21 cellular contexts compared by ENCODE assay signal in the genomic region with DNA sequence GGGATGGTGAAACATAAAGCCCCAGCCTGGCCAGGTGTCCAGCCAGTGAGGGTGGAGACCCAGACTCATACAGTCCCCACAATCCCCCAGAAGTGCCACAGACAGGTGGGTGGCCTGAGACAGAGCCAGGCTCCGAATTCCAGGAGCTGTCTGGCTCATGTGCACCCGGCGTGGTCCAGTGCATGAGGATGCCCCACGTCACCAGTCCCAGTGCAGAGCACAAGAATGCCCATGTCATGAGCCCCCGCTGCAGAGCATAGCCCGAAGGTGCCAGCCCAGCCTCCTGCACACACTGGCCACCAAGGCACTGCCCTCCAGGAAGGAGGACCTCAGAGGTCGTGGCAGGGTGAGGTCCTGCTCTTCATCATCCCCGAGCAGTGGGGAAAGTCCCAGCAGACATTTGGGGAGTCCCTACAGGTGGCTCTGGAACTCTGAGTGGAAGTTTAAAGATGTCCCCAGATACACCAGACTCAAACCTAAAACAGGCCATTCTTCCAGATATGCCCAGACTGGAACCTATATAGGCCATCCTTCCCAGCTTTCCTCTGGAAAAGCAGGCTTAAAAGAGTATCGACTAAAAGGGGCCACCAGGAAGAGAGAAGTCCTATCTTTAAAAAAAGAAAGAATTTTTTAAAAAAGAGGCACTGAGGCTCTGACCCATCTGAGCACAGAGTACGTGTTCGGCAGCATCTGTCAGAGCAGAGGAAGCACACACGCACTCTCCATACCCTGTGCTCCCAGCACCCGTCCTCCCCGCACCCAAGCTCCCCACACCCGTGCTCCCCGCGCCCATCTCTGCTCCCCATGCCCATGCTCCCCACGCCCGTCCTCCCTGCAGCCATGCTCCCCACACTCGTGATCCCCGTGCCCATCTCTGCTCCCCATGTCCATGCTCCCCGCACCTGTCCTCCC. TPM values are rescaled to one million over a fixed set of nuclear protein-coding genes. Genes with fewer than 3 reads are reported as not detected.
A peak's percentile ranks its signal among the peaks of the same experiment; 100 is the strongest.
DNase-seq lines count a peak whose midpoint lies in the region; ATAC-seq and TF ChIP-seq lines count a peak whose summit lies in the region.
"Had no signal": no experiment of that assay in that cellular context is flagged by ENCODE, and none has a peak within 500 bp of the region (broad histone marks: within the 10 kb centered on the region; RNA-seq: fewer than 3 reads in every experiment).

No MANE protein-coding gene starts in this region.

- no peak overlapping the region for H3K4me3 ChIP-seq in upper lobe of left lung
- H3K4me3 ChIP-seq: hepatocyte, MG63, tibial nerve had no signal

- H3K4me1 Mint-ChIP-seq in activated CD4-positive, alpha-beta T cell treated with anti-CD3 and anti-CD28 coated beads for 36 hours = peaks cover 14% of the 10 kb centered on the region
- peaks cover 4% of the 10 kb centered on the region for H3K4me1 Mint-ChIP-seq in activated CD4-positive, alpha-beta T cell treated with anti-CD3 and anti-CD28 coated beads, Interleukin-2, amount 10 ng/mL, durations not matched to agents 7 days and 5 days
- peaks cover 9% of the 10 kb centered on the region for H3K4me1 Mint-ChIP-seq in activated T-helper 17 cell treated with anti-CD3 and anti-CD28 coated beads, Interleukin-2, amount 50 U/mL, for 72 hours
- peaks cover 4% of the 10 kb centered on the region for H3K4me1 Mint-ChIP-seq in mesothelial cell of epicardium

- no peak for TF ChIP-seq EP300 in upper lobe of left lung (IDR thresholded peaks at IDR 0.05)

- peak; percentile 30 for ATAC-seq in activated CD4-positive, alpha-beta T cell treated with anti-CD3 and anti-CD28 coated beads for 36 hours
- peak; percentile 47 for ATAC-seq in activated T-helper 17 cell treated with anti-CD3 and anti-CD28 coated beads, Interleukin-2, amount 50 U/mL, for 72 hours (replicated peaks)
- ATAC-seq in omental fat pad (ENCODE audit: low FRiP score) (peak; percentile 41), upper lobe of left lung (ENCODE audit: low FRiP score in 2 of 2) (peak; percentile 23 to 58), GM19023 (IDR thresholded peaks at IDR 0.05; ENCODE audit: unreplicated experiment) (no peak)
- ATAC-seq: activated CD8-positive, alpha-beta T cell treated with anti-CD3 and anti-CD28 coated beads, Interleukin-2, amount 10 ng/mL, durations not matched to agents 7 days and 5 days; PC-3; WTC11 had no signal

- no peaks in the 10 kb centered on the region for H3K36me3 Mint-ChIP-seq in activated CD4-positive, alpha-beta T cell treated with anti-CD3 and anti-CD28 coated beads for 36 hours (ENCODE audit: low read depth)
- H3K36me3 Mint-ChIP-seq in activated CD4-positive, alpha-beta T cell treated with anti-CD3 and anti-CD28 coated beads, Interleukin-2, amount 10 ng/mL, durations not matched to agents 7 days and 5 days (ENCODE audit: low read depth) = no peaks in the 10 kb centered on the region
- H3K36me3 Mint-ChIP-seq in activated T-helper 17 cell treated with anti-CD3 and anti-CD28 coated beads, Interleukin-2, amount 50 U/mL, for 72 hours (ENCODE audit: low read depth) = no peaks in the 10 kb centered on the region
- H3K36me3 Mint-ChIP-seq in mesothelial cell of epicardium = peaks cover 9% of the 10 kb centered on the region
- H3K36me3 Mint-ChIP-seq: activated naive CD8-positive, alpha-beta T cell; WTC11 had no signal

- no peaks in the 10 kb centered on the region for H3K9me3 ChIP-seq in upper lobe of left lung
- H3K9me3 ChIP-seq: MG63 had no signal

- CTCF ChIA-PET in activated CD4-positive, alpha-beta T cell treated with anti-CD3 and anti-CD28 coated beads for 36 hours (lab: Charles Lee) = no interaction called here
- CTCF ChIA-PET in activated CD4-positive, alpha-beta T cell treated with anti-CD3 and anti-CD28 coated beads, Interleukin-2, amount 10 ng/mL, durations not matched to agents 7 days and 5 days (lab: Charles Lee) = no interaction called here

- H3K9me3 Mint-ChIP-seq in activated CD4-positive, alpha-beta T cell treated with anti-CD3 and anti-CD28 coated beads for 36 hours (ENCODE audit: low read depth) = no peaks in the 10 kb centered on the region
- no peaks in the 10 kb centered on the region for H3K9me3 Mint-ChIP-seq in activated CD4-positive, alpha-beta T cell treated with anti-CD3 and anti-CD28 coated beads, Interleukin-2, amount 10 ng/mL, durations not matched to agents 7 days and 5 days
- H3K9me3 Mint-ChIP-seq in activated T-helper 17 cell treated with anti-CD3 and anti-CD28 coated beads, Interleukin-2, amount 50 U/mL, for 72 hours = peaks cover 3% of the 10 kb centered on the region
- peaks cover 20% of the 10 kb centered on the region for H3K9me3 Mint-ChIP-seq in mesothelial cell of epicardium
- H3K9me3 Mint-ChIP-seq: WTC11 had no signal

- intact Hi-C loops in activated CD4-positive, alpha-beta T cell treated with anti-CD3 and anti-CD28 coated beads for 36 hours (cut with DNase I, micrococcal nuclease) = no loop called here

- no peak for TF ChIP-seq POLR2A in upper lobe of left lung (IDR thresholded peaks at IDR 0.05)

- POLR2A ChIA-PET in activated CD4-positive, alpha-beta T cell treated with anti-CD3 and anti-CD28 coated beads for 36 hours (lab: Charles Lee) = no interaction called here
- POLR2A ChIA-PET in activated CD4-positive, alpha-beta T cell treated with anti-CD3 and anti-CD28 coated beads, Interleukin-2, amount 10 ng/mL, durations not matched to agents 7 days and 5 days (lab: Charles Lee) = no interaction called here

- no peak overlapping the region for H3K27ac ChIP-seq in upper lobe of left lung
- H3K27ac ChIP-seq: 22Rv1, hepatocyte had no signal

- H3K27me3 ChIP-seq in upper lobe of left lung = no peaks in the 10 kb centered on the region
- H3K27me3 ChIP-seq: hepatocyte, MG63, tibial nerve had no signal

- H3K27ac Mint-ChIP-seq in activated CD4-positive, alpha-beta T cell treated with anti-CD3 and anti-CD28 coated beads for 36 hours = no peak overlapping the region
- H3K27ac Mint-ChIP-seq in activated CD4-positive, alpha-beta T cell treated with anti-CD3 and anti-CD28 coated beads, Interleukin-2, amount 10 ng/mL, durations not matched to agents 7 days and 5 days = no peak overlapping the region
- no peak overlapping the region for H3K27ac Mint-ChIP-seq in activated T-helper 17 cell treated with anti-CD3 and anti-CD28 coated beads, Interleukin-2, amount 50 U/mL, for 72 hours
- H3K27ac Mint-ChIP-seq in mesothelial cell of epicardium = no peak overlapping the region
- H3K27ac Mint-ChIP-seq: activated CD8-positive, alpha-beta T cell treated with anti-CD3 and anti-CD28 coated beads, Interleukin-2, amount 10 ng/mL, durations not matched to agents 7 days and 5 days; activated naive CD8-positive, alpha-beta T cell; nephron; WTC11 had no signal

- H3K27me3 Mint-ChIP-seq in activated CD4-positive, alpha-beta T cell treated with anti-CD3 and anti-CD28 coated beads for 36 hours = peaks cover 4% of the 10 kb centered on the region
- H3K27me3 Mint-ChIP-seq in activated CD4-positive, alpha-beta T cell treated with anti-CD3 and anti-CD28 coated beads, Interleukin-2, amount 10 ng/mL, durations not matched to agents 7 days and 5 days = peaks cover 8% of the 10 kb centered on the region
- H3K27me3 Mint-ChIP-seq in activated T-helper 17 cell treated with anti-CD3 and anti-CD28 coated beads, Interleukin-2, amount 50 U/mL, for 72 hours = peaks cover 11% of the 10 kb centered on the region
- no peaks in the 10 kb centered on the region for H3K27me3 Mint-ChIP-seq in mesothelial cell of epicardium (ENCODE audit: low read depth)
- H3K27me3 Mint-ChIP-seq: activated naive CD8-positive, alpha-beta T cell; brain had no signal

- H3K4me1 ChIP-seq in upper lobe of left lung = peaks cover 0 to 4% (median 0%) of the 10 kb centered on the region in 4 donors

- H3K36me3 ChIP-seq in upper lobe of left lung = no peaks in the 10 kb centered on the region
- H3K36me3 ChIP-seq: MG63, tibial nerve had no signal

- TF ChIP-seq CTCF in omental fat pad (IDR thresholded peaks at IDR 0.05) = no peak
- TF ChIP-seq CTCF in upper lobe of left lung (IDR thresholded peaks at IDR 0.05) = no peak
- TF ChIP-seq CTCF in mesothelial cell of epicardium (IDR thresholded peaks at IDR 0.05; ENCODE audit: unreplicated experiment) = no peak

- no peak overlapping the region for H3K4me3 Mint-ChIP-seq in activated CD4-positive, alpha-beta T cell treated with anti-CD3 and anti-CD28 coated beads for 36 hours
- H3K4me3 Mint-ChIP-seq in activated CD4-positive, alpha-beta T cell treated with anti-CD3 and anti-CD28 coated beads, Interleukin-2, amount 10 ng/mL, durations not matched to agents 7 days and 5 days = no peak overlapping the region
- H3K4me3 Mint-ChIP-seq in activated T-helper 17 cell treated with anti-CD3 and anti-CD28 coated beads, Interleukin-2, amount 50 U/mL, for 72 hours = no peak overlapping the region
- no peak overlapping the region for H3K4me3 Mint-ChIP-seq in mesothelial cell of epicardium
- H3K4me3 Mint-ChIP-seq: activated CD8-positive, alpha-beta T cell treated with anti-CD3 and anti-CD28 coated beads, Interleukin-2, amount 10 ng/mL, durations not matched to agents 7 days and 5 days; activated naive CD8-positive, alpha-beta T cell; brain; nephron; WTC11 had no signal

- WGBS in upper lobe of left lung, 2 donors = 90 to 91% methylated on average over 18 to 22 of the region's 22 CpGs

- no peak for DNase-seq in activated CD4-positive, alpha-beta T cell treated with anti-CD3 and anti-CD28 coated beads for 36 hours
- DNase-seq in activated CD4-positive, alpha-beta T cell treated with anti-CD3 and anti-CD28 coated beads, Interleukin-2, amount 10 ng/mL, durations not matched to agents 7 days and 5 days = no peak
- no peak for DNase-seq in omental fat pad (ENCODE audit: low spot score)
- DNase-seq in upper lobe of left lung = peak in 1 of 2 donors; percentile 61
- no peak for DNase-seq in mesothelial cell of epicardium (ENCODE audit: low spot score in 2 of 2, unreplicated experiment in 2 of 2)
- DNase-seq in anterior cingulate cortex (lab: John Stamatoyannopoulos, UW) = no peak
- DNase-seq: activated CD8-positive, alpha-beta T cell treated with anti-CD3 and anti-CD28 coated beads, Interleukin-2, amount 10 ng/mL, durations not matched to agents 7 days and 5 days; mesendoderm; MG63; NCI-H1694 treated with DMSO at 0.1 percent for 48 hours; NCI-H345; PC-3 had no signal

RNA-seq across cellular contexts. Expression of a gene that starts 11.5 kb away (rescaled TPM):
- under 1 TPM; 0.76 to 0.94 TPM for total RNA-seq in activated CD4-positive, alpha-beta T cell treated with anti-CD3 and anti-CD28 coated beads for 36 hours
- 1 to 10 TPM; 2.0 to 2.3 TPM for total RNA-seq in activated CD4-positive, alpha-beta T cell treated with anti-CD3 and anti-CD28 coated beads, Interleukin-2, amount 10 ng/mL, durations not matched to agents 7 days and 5 days
- total RNA-seq in activated T-helper 17 cell treated with anti-CD3 and anti-CD28 coated beads, Interleukin-2, amount 50 U/mL, for 72 hours = 1 to 10 TPM; 1.1 to 1.9 TPM
- 10 to 100 TPM; 19.7 to 56.5 (median 31.1) TPM for total RNA-seq in omental fat pad
- total RNA-seq in upper lobe of left lung = 10 to 100 TPM; 11.6 to 32.5 (median 14.7) TPM
- 30.3 to 30.8 TPM (median 30.6 TPM) in 3 replicates for total RNA-seq in mesothelial cell of epicardium
